ENCODE assay signal across 27 cellular contexts in genomic region chrX:635428-636192, GRCh38. TPM values are rescaled to one million over a fixed set of nuclear protein-coding genes. Genes with fewer than 3 reads are reported as not detected.
A peak's percentile ranks its signal among the peaks of the same experiment; 100 is the strongest.
DNase-seq lines count a peak whose midpoint lies in the region; ATAC-seq, FAIRE-seq and TF ChIP-seq lines count a peak whose summit lies in the region.
"Had no signal": no experiment of that assay in that cellular context is flagged by ENCODE, and none has a peak within 500 bp of the region (broad histone marks: within the 10 kb centered on the region; RNA-seq: fewer than 3 reads in every experiment).

No MANE protein-coding gene starts in this region.

- no peak overlapping the region for H2BK15ac ChIP-seq in mesendoderm (replicated peaks; ENCODE audit: low read depth)

- H3K27me3 ChIP-seq in endodermal cell (ENCODE audit: control insufficient read depth, insufficient read depth, low read length, poor library complexity, severe bottlenecking) (peaks cover 95% of the 10 kb centered on the region), mesendoderm (ENCODE audit: insufficient read depth, low read length, poor library complexity) (peaks cover 86% of the 10 kb centered on the region), esophagus muscularis mucosa (peaks cover 0 to 93% (median 27%) of the 10 kb centered on the region in 4 donors)

- H3K4me3 Mint-ChIP-seq in activated naive CD8-positive, alpha-beta T cell treated with anti-CD3 and anti-CD28 coated beads, Interleukin-2, amount 10 ng/mL, durations not matched to agents 7 days and 5 days = no peak overlapping the region
- no peak overlapping the region for H3K4me3 Mint-ChIP-seq in activated naive CD8-positive, alpha-beta T cell treated with anti-CD3 and anti-CD28 coated beads for 36 hours
- peak overlapping the region; percentile 31 for H3K4me3 Mint-ChIP-seq in endodermal cell
- peak overlapping the region; percentile 37 to 64 for H3K4me3 Mint-ChIP-seq in stimulated activated naive B cell treated with anti-CD40 and anti-IgM and Interleukin-4, amounts not matched to agents 10 μg/mL and 1 μg/mL and 100 μg/mL, for 72 hours
- H3K4me3 Mint-ChIP-seq: stimulated activated effector memory CD8-positive, alpha-beta T cell treated with anti-CD3 and anti-CD28 coated beads, Interleukin-12 subunit alpha, Interleukin-12 subunit beta, amount 100 ng/mL, for 72 hours; T-helper 2 cell treated with Interferon-gamma antibody and Interleukin-4, amounts not matched to agents 5 μg/mL and 100 μg/mL, for 36 hours had no signal

- H2BK5ac ChIP-seq in mesendoderm (ENCODE audit: low read length) = no peak overlapping the region

- H3K18ac ChIP-seq in mesendoderm (ENCODE audit: low read length) = no peak overlapping the region

- peak overlapping the region; percentile 15 for H3K56ac ChIP-seq in mesendoderm (ENCODE audit: low read length)

- H3K79me1 ChIP-seq in mesendoderm (ENCODE audit: low read length) = no peaks in the 10 kb centered on the region

- H3K23ac ChIP-seq in mesendoderm (ENCODE audit: low read length) = no peak overlapping the region

- no peak for TF ChIP-seq POLR2A in esophagus muscularis mucosa (IDR thresholded peaks at IDR 0.05; ENCODE audit: low read depth)

- TF ChIP-seq CTCF in endodermal cell (conservative IDR thresholded peaks at IDR 0.05) = no peak
- no peak for TF ChIP-seq CTCF in esophagus muscularis mucosa (IDR thresholded peaks at IDR 0.05)

- no peak for DNase-seq in activated naive CD8-positive, alpha-beta T cell treated with anti-CD3 and anti-CD28 coated beads, Interleukin-2, amount 10 ng/mL, durations not matched to agents 7 days and 5 days
- DNase-seq in activated naive CD8-positive, alpha-beta T cell treated with anti-CD3 and anti-CD28 coated beads for 36 hours = no peak
- DNase-seq in endodermal cell (peak; percentile 71), mesendoderm (peak; percentile 39), esophagus muscularis mucosa (ENCODE audit: extremely low spot score) (no peak), NCI-H2171 treated with DMSO at 0.1 percent for 48 hours (lab: John Stamatoyannopoulos, UW) (no peak), HTR-8/SVneo (ENCODE audit: insufficient read length, low spot score) (no peak)
- no peak for DNase-seq in stimulated activated naive B cell treated with anti-CD40 and anti-IgM and Interleukin-4, amounts not matched to agents 10 μg/mL and 1 μg/mL and 100 μg/mL, for 72 hours
- DNase-seq: activated CD4-positive, alpha-beta T cell treated with anti-CD3 and anti-CD28 coated beads, Interleukin-2, amount 50 U/mL, for 48 hours; activated effector memory CD4-positive, alpha-beta T cell treated with Interleukin-2 at 50 U/mL for 16 hours; MM.1S; NCI-H1436 treated with DMSO at 0.1 percent for 48 hours; NCI-H524; PC-9; Right ventricle myocardium superior; stimulated activated CD4-positive, alpha-beta T cell treated with anti-CD3 and anti-CD28 coated beads, Interleukin-2, amount 100 ng/mL, for 48 hours had no signal

- no peak overlapping the region for H3K9ac ChIP-seq in endodermal cell (ENCODE audit: extremely low read depth, low read length, poor library complexity, severe bottlenecking)
- no peak overlapping the region for H3K9ac ChIP-seq in mesendoderm (ENCODE audit: low read length)

- intact Hi-C loops in esophagus muscularis mucosa (cut with DNase I) = no loop called here

- H3K4me1 Mint-ChIP-seq in activated naive CD8-positive, alpha-beta T cell treated with anti-CD3 and anti-CD28 coated beads, Interleukin-2, amount 10 ng/mL, durations not matched to agents 7 days and 5 days = peaks cover 3% of the 10 kb centered on the region
- peaks cover 8% of the 10 kb centered on the region for H3K4me1 Mint-ChIP-seq in activated naive CD8-positive, alpha-beta T cell treated with anti-CD3 and anti-CD28 coated beads for 36 hours
- H3K4me1 Mint-ChIP-seq in endodermal cell = peaks cover 21% of the 10 kb centered on the region
- peaks cover 18 to 33% of the 10 kb centered on the region in 2 donors for H3K4me1 Mint-ChIP-seq in stimulated activated naive B cell treated with anti-CD40 and anti-IgM and Interleukin-4, amounts not matched to agents 10 μg/mL and 1 μg/mL and 100 μg/mL, for 72 hours

- peak overlapping the region; percentile 60 for H3K27ac Mint-ChIP-seq in activated naive CD8-positive, alpha-beta T cell treated with anti-CD3 and anti-CD28 coated beads, Interleukin-2, amount 10 ng/mL, durations not matched to agents 7 days and 5 days
- H3K27ac Mint-ChIP-seq in activated naive CD8-positive, alpha-beta T cell treated with anti-CD3 and anti-CD28 coated beads for 36 hours = no peak overlapping the region
- H3K27ac Mint-ChIP-seq in endodermal cell = no peak overlapping the region
- peak overlapping the region; percentile 91 for H3K27ac Mint-ChIP-seq in stimulated activated naive B cell treated with anti-CD40 and anti-IgM and Interleukin-4, amounts not matched to agents 10 μg/mL and 1 μg/mL and 100 μg/mL, for 72 hours
- H3K27ac Mint-ChIP-seq: stimulated activated effector memory CD8-positive, alpha-beta T cell treated with anti-CD3 and anti-CD28 coated beads, Interleukin-12 subunit alpha, Interleukin-12 subunit beta, amount 100 ng/mL, for 72 hours; T-helper 2 cell treated with Interferon-gamma antibody and Interleukin-4, amounts not matched to agents 5 μg/mL and 100 μg/mL, for 36 hours had no signal

- no peaks in the 10 kb centered on the region for H3K36me3 Mint-ChIP-seq in activated naive CD8-positive, alpha-beta T cell treated with anti-CD3 and anti-CD28 coated beads, Interleukin-2, amount 10 ng/mL, durations not matched to agents 7 days and 5 days
- H3K36me3 Mint-ChIP-seq in activated naive CD8-positive, alpha-beta T cell treated with anti-CD3 and anti-CD28 coated beads for 36 hours = no peaks in the 10 kb centered on the region
- H3K36me3 Mint-ChIP-seq in endodermal cell (ENCODE audit: low read depth) = no peaks in the 10 kb centered on the region
- no peaks in the 10 kb centered on the region for H3K36me3 Mint-ChIP-seq in stimulated activated naive B cell treated with anti-CD40 and anti-IgM and Interleukin-4, amounts not matched to agents 10 μg/mL and 1 μg/mL and 100 μg/mL, for 72 hours
- H3K36me3 Mint-ChIP-seq: stimulated activated effector memory CD8-positive, alpha-beta T cell treated with anti-CD3 and anti-CD28 coated beads, Interleukin-12 subunit alpha, Interleukin-12 subunit beta, amount 100 ng/mL, for 72 hours had no signal

- H3K4me2 ChIP-seq in mesendoderm (ENCODE audit: low read length) = peak overlapping the region; percentile 20
- H3K4me2 ChIP-seq: PC-9 had no signal

- no peak overlapping the region for H3K27ac ChIP-seq in endodermal cell (ENCODE audit: low read depth, low read length)
- no peak overlapping the region for H3K27ac ChIP-seq in mesendoderm (ENCODE audit: low read depth, low read length)
- H3K27ac ChIP-seq in esophagus muscularis mucosa (replicated peaks in 1 of 4) = no peak overlapping the region
- H3K27ac ChIP-seq: dorsolateral prefrontal cortex, PC-9, right atrium auricular region, suprapubic skin had no signal

- H3K27me3 Mint-ChIP-seq in activated naive CD8-positive, alpha-beta T cell treated with anti-CD3 and anti-CD28 coated beads, Interleukin-2, amount 10 ng/mL, durations not matched to agents 7 days and 5 days = peaks cover 80% of the 10 kb centered on the region
- peaks cover 88% of the 10 kb centered on the region for H3K27me3 Mint-ChIP-seq in activated naive CD8-positive, alpha-beta T cell treated with anti-CD3 and anti-CD28 coated beads for 36 hours
- peaks cover 92% of the 10 kb centered on the region for H3K27me3 Mint-ChIP-seq in endodermal cell (ENCODE audit: insufficient read depth)
- peaks cover 68 to 86% of the 10 kb centered on the region in 2 donors for H3K27me3 Mint-ChIP-seq in stimulated activated naive B cell treated with anti-CD40 and anti-IgM and Interleukin-4, amounts not matched to agents 10 μg/mL and 1 μg/mL and 100 μg/mL, for 72 hours

- H3K4me1 ChIP-seq in endodermal cell (ENCODE audit: control insufficient read depth, insufficient read depth, low read length) (peaks cover 3% of the 10 kb centered on the region), mesendoderm (ENCODE audit: control insufficient read depth, low read depth, low read length) (no peaks in the 10 kb centered on the region), esophagus muscularis mucosa (peaks cover 0 to 25% (median 8%) of the 10 kb centered on the region in 4 donors)
- H3K4me1 ChIP-seq: suprapubic skin had no signal

- no peaks in the 10 kb centered on the region for H3K9me3 ChIP-seq in endodermal cell (ENCODE audit: control insufficient read depth, low read length)
- no peaks in the 10 kb centered on the region for H3K9me3 ChIP-seq in esophagus muscularis mucosa
- H3K9me3 ChIP-seq: right atrium auricular region, suprapubic skin had no signal

- H3K4ac ChIP-seq in mesendoderm (ENCODE audit: low read depth, low read length) = no peak overlapping the region

- no peak overlapping the region for H2BK120ac ChIP-seq in mesendoderm (ENCODE audit: low read depth, low read length)

- no peaks in the 10 kb centered on the region for H3K79me2 ChIP-seq in mesendoderm (ENCODE audit: control insufficient read depth, insufficient read depth, low read length)

- peaks cover 2% of the 10 kb centered on the region for H3K9me3 Mint-ChIP-seq in activated naive CD8-positive, alpha-beta T cell treated with anti-CD3 and anti-CD28 coated beads, Interleukin-2, amount 10 ng/mL, durations not matched to agents 7 days and 5 days
- H3K9me3 Mint-ChIP-seq in activated naive CD8-positive, alpha-beta T cell treated with anti-CD3 and anti-CD28 coated beads for 36 hours = no peaks in the 10 kb centered on the region
- peaks cover 4% of the 10 kb centered on the region for H3K9me3 Mint-ChIP-seq in endodermal cell
- no peaks in the 10 kb centered on the region for H3K9me3 Mint-ChIP-seq in stimulated activated naive B cell treated with anti-CD40 and anti-IgM and Interleukin-4, amounts not matched to agents 10 μg/mL and 1 μg/mL and 100 μg/mL, for 72 hours
- H3K9me3 Mint-ChIP-seq: stimulated activated effector memory CD8-positive, alpha-beta T cell treated with anti-CD3 and anti-CD28 coated beads, Interleukin-12 subunit alpha, Interleukin-12 subunit beta, amount 100 ng/mL, for 72 hours; T-helper 2 cell treated with Interferon-gamma antibody and Interleukin-4, amounts not matched to agents 5 μg/mL and 100 μg/mL, for 36 hours had no signal

- H3K36me3 ChIP-seq in endodermal cell (ENCODE audit: control insufficient read depth, insufficient read depth, low read length) (no peaks in the 10 kb centered on the region), mesendoderm (ENCODE audit: control insufficient read depth, insufficient read depth, low read length) (no peaks in the 10 kb centered on the region), esophagus muscularis mucosa (no peaks in the 10 kb centered on the region)
- H3K36me3 ChIP-seq: right atrium auricular region, suprapubic skin had no signal

- H4K8ac ChIP-seq in mesendoderm (ENCODE audit: low read depth, low read length) = no peak overlapping the region

- no peak overlapping the region for H3K4me3 ChIP-seq in endodermal cell (ENCODE audit: low read length)
- H3K4me3 ChIP-seq in mesendoderm (ENCODE audit: low read length) = no peak overlapping the region
- no peak overlapping the region for H3K4me3 ChIP-seq in esophagus muscularis mucosa
- H3K4me3 ChIP-seq: dorsolateral prefrontal cortex, PC-9, right atrium auricular region, suprapubic skin had no signal

- H2AK5ac ChIP-seq in mesendoderm (ENCODE audit: low read length) = no peak overlapping the region

- no peak for ATAC-seq in activated naive CD8-positive, alpha-beta T cell treated with anti-CD3 and anti-CD28 coated beads, Interleukin-2, amount 10 ng/mL, durations not matched to agents 7 days and 5 days (ENCODE audit: low read depth)
- ATAC-seq in stimulated activated naive B cell treated with anti-CD40 and anti-IgM and Interleukin-4, amounts not matched to agents 10 μg/mL and 1 μg/mL and 100 μg/mL, for 72 hours (replicated peaks) = no peak
- ATAC-seq: HCT116; stimulated activated effector memory CD8-positive, alpha-beta T cell treated with anti-CD3 and anti-CD28 coated beads, Interleukin-12 subunit alpha, Interleukin-12 subunit beta, amount 100 ng/mL, for 72 hours had no signal

- WGBS in endodermal cell (ENCODE audit: insufficient coverage in 1 of 2, insufficient read length in 1 of 2), 2 experiments = 2 to 6% methylated on average over 11 to 28 of the region's 29 CpGs
- no CpG with 5 or more reads among the region's 29 CpGs for WGBS in mesendoderm (ENCODE audit: extremely low coverage, insufficient coverage, low lambda C conversion rate)
- WGBS in esophagus muscularis mucosa = under 1% methylated on average over 24 of the region's 29 CpGs

- no peak for TF ChIP-seq EP300 in esophagus muscularis mucosa (IDR thresholded peaks at IDR 0.05)

- FAIRE-seq in HTR-8/SVneo (lab: Jason Lieb, UNC) = no peak
- FAIRE-seq: endothelial cell of umbilical vein, keratinocyte, urothelium cell line had no signal

- POLR2A ChIA-PET in activated naive CD8-positive, alpha-beta T cell treated with anti-CD3 and anti-CD28 coated beads, Interleukin-2, amount 10 ng/mL, durations not matched to agents 7 days and 5 days (lab: Charles Lee) = no interaction called here

- H4K5ac ChIP-seq in mesendoderm (ENCODE audit: low read length) = no peak overlapping the region

RNA-seq across cellular contexts. Expression of gene SHOX, which starts 5.0 kb away (rescaled TPM):
- not detected for total RNA-seq in activated naive CD8-positive, alpha-beta T cell treated with anti-CD3 and anti-CD28 coated beads, Interleukin-2, amount 10 ng/mL, durations not matched to agents 7 days and 5 days
- not detected for total RNA-seq in activated naive CD8-positive, alpha-beta T cell treated with anti-CD3 and anti-CD28 coated beads for 36 hours
- total RNA-seq in endodermal cell (not detected), esophagus muscularis mucosa (under 1 TPM in 1 of 4 donors, not detected in 3; 0.17 TPM)
- polyA plus RNA-seq in endodermal cell (2013, experiment 1 of 2) = 0.14 TPM
- polyA plus RNA-seq in endodermal cell (2013, experiment 2 of 2) = 0.37 TPM
- not detected for polyA plus RNA-seq in mesendoderm (2013, experiment 1 of 2)
- 0.03 TPM for polyA plus RNA-seq in mesendoderm (2013, experiment 2 of 2)
- total RNA-seq: A172, endothelial cell of umbilical vein, mucosa of gallbladder, PC-9, right atrium auricular region, Right ventricle myocardium superior had no signal
- polyA plus RNA-seq: endothelial cell of umbilical vein, keratinocyte had no signal

Comparison
In these comparisons a context has a peak if more than half of its experiments do, and no peak if none do; other contexts are left out.
1. H3K27ac Mint-ChIP-seq: peak in activated naive CD8-positive, alpha-beta T cell treated with anti-CD3 and anti-CD28 coated beads, Interleukin-2, amount 10 ng/mL, durations not matched to agents 7 days and 5 days (single experiment) and stimulated activated naive B cell treated with anti-CD40 and anti-IgM and Interleukin-4, amounts not matched to agents 10 μg/mL and 1 μg/mL and 100 μg/mL, for 72 hours (single experiment); none in activated naive CD8-positive, alpha-beta T cell treated with anti-CD3 and anti-CD28 coated beads for 36 hours (single experiment) and endodermal cell (single experiment).
2. DNase-seq: peak in endodermal cell (single experiment) and mesendoderm (single experiment); none in activated naive CD8-positive, alpha-beta T cell treated with anti-CD3 and anti-CD28 coated beads, Interleukin-2, amount 10 ng/mL, durations not matched to agents 7 days and 5 days (single experiment), activated naive CD8-positive, alpha-beta T cell treated with anti-CD3 and anti-CD28 coated beads for 36 hours (single experiment), stimulated activated naive B cell treated with anti-CD40 and anti-IgM and Interleukin-4, amounts not matched to agents 10 μg/mL and 1 μg/mL and 100 μg/mL, for 72 hours (single experiment), esophagus muscularis mucosa (single experiment), NCI-H2171 treated with DMSO at 0.1 percent for 48 hours (single experiment) and HTR-8/SVneo (single experiment).
3. H3K4me3 Mint-ChIP-seq: peak in endodermal cell (single experiment) and stimulated activated naive B cell treated with anti-CD40 and anti-IgM and Interleukin-4, amounts not matched to agents 10 μg/mL and 1 μg/mL and 100 μg/mL, for 72 hours (2 of 2); none in activated naive CD8-positive, alpha-beta T cell treated with anti-CD3 and anti-CD28 coated beads, Interleukin-2, amount 10 ng/mL, durations not matched to agents 7 days and 5 days (single experiment) and activated naive CD8-positive, alpha-beta T cell treated with anti-CD3 and anti-CD28 coated beads for 36 hours (single experiment).